In the genomic region with DNA sequence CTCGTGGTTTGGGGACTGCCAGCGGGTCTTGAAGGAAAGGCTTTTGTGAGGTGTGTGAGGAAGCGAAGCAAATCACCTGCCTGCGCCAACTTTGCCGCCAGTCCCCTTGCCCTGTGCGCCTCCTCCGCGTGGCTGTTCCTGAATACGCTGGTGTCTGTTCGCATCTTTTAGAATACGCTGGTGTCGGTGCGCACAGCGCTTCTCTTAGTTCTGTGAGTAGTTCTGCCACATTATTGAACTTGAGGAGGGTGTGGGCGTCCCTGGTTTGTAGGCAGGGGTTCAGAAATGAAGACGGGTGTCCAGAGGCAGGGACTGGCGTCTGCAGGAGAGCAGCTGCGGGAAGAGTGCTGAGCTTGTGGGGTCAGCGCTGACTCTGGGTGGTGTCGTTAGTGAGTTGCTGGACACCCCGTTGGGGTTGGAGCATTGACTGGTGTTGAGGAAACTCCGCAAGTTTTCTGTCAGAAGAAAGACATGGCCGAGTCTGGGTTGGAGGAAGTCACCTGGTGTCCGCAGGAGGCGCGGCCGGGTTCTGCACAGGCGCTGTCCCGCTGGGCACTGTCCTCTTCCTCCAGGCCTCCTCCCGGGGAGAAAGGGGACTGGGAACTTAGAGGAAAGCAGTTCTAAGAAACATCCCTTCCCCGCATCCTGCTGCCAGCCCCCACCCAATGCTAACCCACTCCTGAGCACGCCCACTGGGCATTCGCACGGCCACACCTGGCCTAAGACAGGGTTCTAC, we compare ENCODE assay signal across 8 cellular contexts. TPM values are rescaled to one million over a fixed set of nuclear protein-coding genes. Genes with fewer than 3 reads are reported as not detected.
DNase-seq lines count a peak whose midpoint lies in the region; ATAC-seq lines count a peak whose summit lies in the region.

No MANE protein-coding gene starts in this region.

- H3K27me3 ChIP-seq in trophoblast cell (ENCODE audit: insufficient read depth, low read length): no peaks in the 10 kb centered on the region

- POLR2A ChIA-PET in activated naive CD8-positive, alpha-beta T cell treated with anti-CD3 and anti-CD28 coated beads, Interleukin-2, amount 10 ng/mL, durations not matched to agents 7 days and 5 days (lab: Charles Lee): interaction anchor here (0.8 to 2.5 kb wide), 9 partner anchors 11 to 556 kb away, joined by 3 to 33 read pairs (median 4); partner anchors contain the start of gene ZNF595

- peak overlapping the region; percentile 93 for H4K12ac ChIP-seq in trophoblast cell (ENCODE audit: low read depth, low read length)

- H2BK5ac ChIP-seq in trophoblast cell (ENCODE audit: low read depth, low read length, poor library complexity): peak overlapping the region; percentile 71

- peak overlapping the region; percentile 100 for H3K4me2 ChIP-seq in trophoblast cell (ENCODE audit: low read length)

- DNase-seq in DMS79 treated with DMSO at 0.1 percent for 48 hours (lab: John Stamatoyannopoulos, UW): peak; percentile 19
- DNase-seq in NCI-H146 (lab: John Stamatoyannopoulos, UW): peak; percentile 36
- DNase-seq in activated naive CD8-positive, alpha-beta T cell treated with anti-CD3 and anti-CD28 coated beads, Interleukin-2, amount 10 ng/mL, durations not matched to agents 7 days and 5 days: no peak
- DNase-seq in cardiac septum (ENCODE audit: low spot score): peak; percentile 83
- peak; percentile 51 for DNase-seq in trophoblast cell
- no peak for DNase-seq in GF-D8 (lab: John Stamatoyannopoulos, UW)

- no peaks in the 10 kb centered on the region for H3K27me3 Mint-ChIP-seq in activated naive CD8-positive, alpha-beta T cell treated with anti-CD3 and anti-CD28 coated beads, Interleukin-2, amount 10 ng/mL, durations not matched to agents 7 days and 5 days

- peak overlapping the region; percentile 93 for H3K23ac ChIP-seq in trophoblast cell (ENCODE audit: low read length)

- peak overlapping the region; percentile 93 for H3K18ac ChIP-seq in trophoblast cell (ENCODE audit: low read length)

- H3K4me1 Mint-ChIP-seq in activated naive CD8-positive, alpha-beta T cell treated with anti-CD3 and anti-CD28 coated beads, Interleukin-2, amount 10 ng/mL, durations not matched to agents 7 days and 5 days: peaks cover 30% of the 10 kb centered on the region

- peaks cover 9 to 20% of the 10 kb centered on the region in 2 experiments for H3K36me3 ChIP-seq in trophoblast cell (ENCODE audit: control insufficient read depth in 1 of 2, insufficient read depth in 2 of 2, low read length in 2 of 2)

- peak overlapping the region; percentile 68 for H4K91ac ChIP-seq in trophoblast cell (ENCODE audit: low read depth, low read length)

- peak overlapping the region; percentile 73 for H2AK5ac ChIP-seq in trophoblast cell (ENCODE audit: low read length)

- H2AFZ ChIP-seq in trophoblast cell (ENCODE audit: insufficient read depth, low read length, poor library complexity): peak overlapping the region; percentile 91

- intact Hi-C loops in cardiac septum (cut with DNase I): no loop called here

- peaks cover 12% of the 10 kb centered on the region for H3K79me1 ChIP-seq in trophoblast cell (ENCODE audit: low read length)

- H2BK12ac ChIP-seq in trophoblast cell (ENCODE audit: low read length): no peak overlapping the region

- peak overlapping the region; percentile 97 for H3K4me3 ChIP-seq in trophoblast cell (ENCODE audit: low read depth, low read length)

- peaks cover 34% of the 10 kb centered on the region for H3K9me3 Mint-ChIP-seq in activated naive CD8-positive, alpha-beta T cell treated with anti-CD3 and anti-CD28 coated beads, Interleukin-2, amount 10 ng/mL, durations not matched to agents 7 days and 5 days

- H3K79me2 ChIP-seq in trophoblast cell (ENCODE audit: control insufficient read depth, insufficient read depth, low read length, poor library complexity): peaks cover 16% of the 10 kb centered on the region

- H3K9ac ChIP-seq in trophoblast cell (ENCODE audit: low read length): peak overlapping the region; percentile 96

- H3K27ac ChIP-seq in trophoblast cell (ENCODE audit: low read depth, low read length): peak overlapping the region; percentile 78

- peaks cover 77% of the 10 kb centered on the region for H3K36me3 Mint-ChIP-seq in activated naive CD8-positive, alpha-beta T cell treated with anti-CD3 and anti-CD28 coated beads, Interleukin-2, amount 10 ng/mL, durations not matched to agents 7 days and 5 days

- WGBS in trophoblast cell (ENCODE audit: extremely low coverage, insufficient coverage, insufficient read length): no CpG with 5 or more reads among the region's 34 CpGs

- no peaks in the 10 kb centered on the region for H3K9me3 ChIP-seq in trophoblast cell (ENCODE audit: insufficient read depth, low read depth, low read length)

- H3K4me3 Mint-ChIP-seq in activated naive CD8-positive, alpha-beta T cell treated with anti-CD3 and anti-CD28 coated beads, Interleukin-2, amount 10 ng/mL, durations not matched to agents 7 days and 5 days: peak overlapping the region; percentile 99

- peak overlapping the region; percentile 97 for H3K27ac Mint-ChIP-seq in activated naive CD8-positive, alpha-beta T cell treated with anti-CD3 and anti-CD28 coated beads, Interleukin-2, amount 10 ng/mL, durations not matched to agents 7 days and 5 days

- H3K4me1 ChIP-seq in trophoblast cell (ENCODE audit: control insufficient read depth in 1 of 2, insufficient read depth in 2 of 2, low read length in 2 of 2): peaks cover 5 to 9% of the 10 kb centered on the region in 2 experiments

- peak overlapping the region; percentile 70 for H2BK120ac ChIP-seq in trophoblast cell (ENCODE audit: insufficient read depth, low read length, poor library complexity)

- H3K4ac ChIP-seq in trophoblast cell (ENCODE audit: low read depth, low read length): peak overlapping the region; percentile 97

- ATAC-seq in GM21723 (IDR thresholded peaks at IDR 0.05; ENCODE audit: unreplicated experiment) (peak; percentile 20), HG03571 (IDR thresholded peaks at IDR 0.05; ENCODE audit: unreplicated experiment) (no peak)
- ATAC-seq in activated naive CD8-positive, alpha-beta T cell treated with anti-CD3 and anti-CD28 coated beads, Interleukin-2, amount 10 ng/mL, durations not matched to agents 7 days and 5 days (ENCODE audit: low read depth): peak; percentile 2

- peak overlapping the region; percentile 97 for H4K8ac ChIP-seq in trophoblast cell (ENCODE audit: low read depth, low read length)

- H3K14ac ChIP-seq in trophoblast cell (ENCODE audit: low read length): peak overlapping the region; percentile 83

RNA-seq across cellular contexts. Expression of gene ZNF718, which starts 1.0 kb away (rescaled TPM):
- total RNA-seq in activated naive CD8-positive, alpha-beta T cell treated with anti-CD3 and anti-CD28 coated beads, Interleukin-2, amount 10 ng/mL, durations not matched to agents 7 days and 5 days: 10 to 100 TPM; 20.8 to 21.6 TPM
- 5.0 TPM for total RNA-seq in cardiac septum
- 4.7 and 5.4 TPM in 2 replicates for polyA plus RNA-seq in trophoblast cell (2013)

Comparison
In these comparisons a context has a peak if more than half of its experiments do, and no peak if none do; other contexts are left out.
1. DNase-seq: peak in DMS79 treated with DMSO at 0.1 percent for 48 hours (single experiment), NCI-H146 (single experiment), cardiac septum (single experiment) and trophoblast cell (2 of 2); none in activated naive CD8-positive, alpha-beta T cell treated with anti-CD3 and anti-CD28 coated beads, Interleukin-2, amount 10 ng/mL, durations not matched to agents 7 days and 5 days (single experiment) and GF-D8 (single experiment).